11 cellular contexts compared by ENCODE assay signal in the genomic region with DNA sequence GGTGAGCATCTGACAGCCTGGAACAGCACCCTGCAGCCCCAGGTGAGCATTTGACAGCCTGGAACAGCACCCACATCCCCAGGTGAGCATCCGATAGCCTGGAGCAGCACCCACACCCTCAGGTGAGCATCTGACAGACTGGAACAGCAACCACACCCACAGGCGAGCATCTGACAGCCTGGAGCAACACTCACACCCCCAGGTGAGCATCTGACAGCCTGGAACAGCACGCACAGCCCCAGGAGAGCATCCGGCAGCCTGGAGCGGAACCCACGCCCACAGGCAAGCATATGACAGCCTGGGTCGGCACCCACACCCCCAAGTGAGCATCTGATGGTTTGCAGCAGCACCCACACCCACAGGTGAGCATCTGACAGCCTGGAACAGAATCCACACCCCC. TPM values are rescaled to one million over a fixed set of nuclear protein-coding genes. Genes with fewer than 3 reads are reported as not detected.
DNase-seq lines count a peak whose midpoint lies in the region; ATAC-seq and TF ChIP-seq lines count a peak whose summit lies in the region.
"Not testable (repeated sequence)": the region's sequence is repeated elsewhere in the genome, so short reads cannot be mapped to it uniquely, and the experiment has no call there.
"Had no signal": no experiment of that assay in that cellular context is flagged by ENCODE, and none has a peak within 500 bp of the region (broad histone marks: within the 10 kb centered on the region; RNA-seq: fewer than 3 reads in every experiment).

No MANE protein-coding gene starts in this region.

- not testable (repeated sequence) for H3K27me3 ChIP-seq in HAP-1 (ENCODE audit: low read depth); Peyer's patch; heart left ventricle; lung (ENCODE audit: control insufficient read depth, insufficient read depth); sigmoid colon; aorta (ENCODE audit: control insufficient read depth in 1 of 2, insufficient read depth in 2 of 2, low read length in 1 of 2)

- H3K4me3 Mint-ChIP-seq in chondrocyte (ENCODE audit: unreplicated experiment) = not testable (repeated sequence)

- not testable (repeated sequence) for TF ChIP-seq EP300 in sigmoid colon (IDR thresholded peaks at IDR 0.05)

- ATAC-seq in heart left ventricle; lung (ENCODE audit: insufficient read depth, low FRiP score); aorta (ENCODE audit: low FRiP score): not testable (repeated sequence)

- not testable (repeated sequence) for H3K27ac ChIP-seq in Peyer's patch; heart left ventricle; lung (ENCODE audit: low read depth in 1 of 2, low read length in 1 of 2); sigmoid colon; aorta (ENCODE audit: low read depth in 1 of 2, low read length in 2 of 2)

- H3K27ac Mint-ChIP-seq in chondrocyte (ENCODE audit: unreplicated experiment) = not testable (repeated sequence)

- intact Hi-C loops in heart left ventricle (cut with DNase I); sigmoid colon (cut with DNase I); aorta (cut with DNase I): not testable (repeated sequence)

- not testable (repeated sequence) for H3K27me3 Mint-ChIP-seq in chondrocyte (ENCODE audit: low read depth)

- H3K4me1 Mint-ChIP-seq in chondrocyte (ENCODE audit: low read depth) = not testable (repeated sequence)

- TF ChIP-seq CTCF in Peyer's patch (IDR thresholded peaks at IDR 0.05); chondrocyte (IDR thresholded peaks at IDR 0.05); heart left ventricle (IDR thresholded peaks at IDR 0.05); lung (IDR thresholded peaks at IDR 0.05; ENCODE audit: control extremely low read depth, extremely low read depth); sigmoid colon (IDR thresholded peaks at IDR 0.05): not testable (repeated sequence)

- not testable (repeated sequence) for TF ChIP-seq POLR2A in Peyer's patch (IDR thresholded peaks at IDR 0.05); heart left ventricle (IDR thresholded peaks at IDR 0.05); sigmoid colon (IDR thresholded peaks at IDR 0.05)

- H3K36me3 Mint-ChIP-seq in chondrocyte (ENCODE audit: low read depth) = not testable (repeated sequence)

- not testable (repeated sequence) for H3K4me1 ChIP-seq in HAP-1; Peyer's patch; heart left ventricle; lung (ENCODE audit: control insufficient read depth in 2 of 2, insufficient read depth in 2 of 2, low read length in 2 of 2); sigmoid colon; aorta (ENCODE audit: control insufficient read depth in 1 of 2, insufficient read depth in 2 of 2, low read length in 2 of 2)

- 51 to 62% (median 56%) methylated on average over 7 of the region's 7 CpGs for WGBS in heart left ventricle, 4 donors
- 52 to 59% methylated on average over 7 of the region's 7 CpGs for WGBS in lung, 2 donors
- WGBS in sigmoid colon, 2 donors = 41 to 55% methylated on average over 7 of the region's 7 CpGs
- WGBS in aorta, 2 donors = 57 to 63% methylated on average over 7 of the region's 7 CpGs

- H3K9me3 Mint-ChIP-seq in chondrocyte (ENCODE audit: low read depth) = not testable (repeated sequence)

- not testable (repeated sequence) for H3K9me3 ChIP-seq in HAP-1; Peyer's patch; heart left ventricle; lung (ENCODE audit: control insufficient read depth in 2 of 2, insufficient read depth in 1 of 2, low read length in 1 of 2); sigmoid colon; aorta (ENCODE audit: control insufficient read depth, low read length)

- in situ Hi-C loops in HAP-1 (cut with MboI; ENCODE audit: low sequenced_read_pairs) = not testable (repeated sequence)

- not testable (repeated sequence) for H3K36me3 ChIP-seq in HAP-1 (replicated peaks); Peyer's patch; heart left ventricle; lung (ENCODE audit: control insufficient read depth in 2 of 2, insufficient read depth in 2 of 2, low read length in 2 of 2); sigmoid colon; aorta (ENCODE audit: control insufficient read depth in 1 of 2, insufficient read depth in 2 of 2, low read length in 1 of 2)

- DNase-seq in HAP-1 (ENCODE audit: low spot score in 2 of 2) (peak; percentile 2 to 53), Peyer's patch (peak; percentile 16 to 69 (median 54)), chondrocyte (ENCODE audit: low spot score) (peak; percentile 94), heart left ventricle (peak; percentile 24 to 70 (median 40)), lung (ENCODE audit: low spot score) (peak; percentile 70), sigmoid colon (peak; percentile 82), aorta (peak; percentile 74 to 83)
- DNase-seq in activated CD8-positive, alpha-beta memory T cell treated with anti-CD3 and anti-CD28 coated beads for 24 hours = peak; percentile 69

- H3K4me3 ChIP-seq in HAP-1; Peyer's patch; heart left ventricle; lung; sigmoid colon; aorta (ENCODE audit: low read length in 2 of 2): not testable (repeated sequence)

RNA-seq across cellular contexts. Expression of a gene that starts 51.2 kb away (rescaled TPM):
- total RNA-seq in Peyer's patch (10 to 100 TPM in 3 of 4 donors, 1 to 10 TPM in 1; 7.4 to 51.7 (median 27.4) TPM), chondrocyte (0.62 to 0.92 TPM in 2 of 3 replicates, not detected in the other), heart left ventricle (1 to 10 TPM in 2 of 9 donors, under 1 TPM in 2, not detected in 5; 0.47 to 2.6 (median 1.6) TPM), lung (1 to 10 TPM; 4.0 to 5.9 TPM), sigmoid colon (1 to 10 TPM in 2 of 4 donors, under 1 TPM in 1, not detected in 1; 0.66 to 3.4 (median 2.9) TPM), aorta (1 to 10 TPM in 1 of 2 donors, under 1 TPM in 1; 0.94 to 2.4 TPM)
- polyA plus RNA-seq in heart left ventricle (1 to 10 TPM in 1 of 2 donors, under 1 TPM in 1; 0.30 to 1.1 TPM), lung (1 to 10 TPM; 6.2 to 8.4 TPM), sigmoid colon (10 to 100 TPM in 2 of 3 donors, 1 to 10 TPM in 1; 5.0 to 37.2 (median 14.8) TPM), aorta (1 to 10 TPM in 1 of 2 donors, under 1 TPM in 1; 0.63 to 1.8 TPM)
- total RNA-seq: astrocyte, foreskin keratinocyte, left lobe of liver had no signal

Comparison
In these comparisons a context has a peak if more than half of its experiments do, and no peak if none do; other contexts are left out.
1. DNase-seq: peak in every context shown above with its lines; median percentile 94 in chondrocyte; 82 in sigmoid colon; 78 in aorta; 70 in lung; 69 in activated CD8-positive, alpha-beta memory T cell treated with anti-CD3 and anti-CD28 coated beads for 24 hours; 54 in Peyer's patch; 40 in heart left ventricle; 28 in HAP-1.